In genomic region chrX:150690126-150690525, GRCh38 we compare ENCODE assay signal across 9 cellular contexts. TPM values are rescaled to one million over a fixed set of nuclear protein-coding genes. Genes with fewer than 3 reads are reported as not detected.
DNase-seq lines count a peak whose midpoint lies in the region; ATAC-seq, FAIRE-seq and TF ChIP-seq lines count a peak whose summit lies in the region.
"Had no signal": no experiment of that assay in that cellular context is flagged by ENCODE, and none has a peak within 500 bp of the region (broad histone marks: within the 10 kb centered on the region; RNA-seq: fewer than 3 reads in every experiment).

No MANE protein-coding gene starts in this region.

- no peak overlapping the region for H3K4me2 ChIP-seq in DND-41 (ENCODE audit: insufficient read depth, low read length)
- no peak overlapping the region for H3K4me2 ChIP-seq in MM.1S (ENCODE audit: low read depth, low read length)
- H3K4me2 ChIP-seq in HepG2 (ENCODE audit: low read depth, low read length): no peak overlapping the region

- no peak for ATAC-seq in DND-41 (ENCODE audit: insufficient read depth, low read depth)
- no peak for ATAC-seq in naive thymus-derived CD8-positive, alpha-beta T cell
- ATAC-seq in Right ventricle myocardium superior (ENCODE audit: poor library complexity): no peak
- ATAC-seq in HepG2: no peak
- ATAC-seq: right lobe of liver had no signal

- POLR2A ChIA-PET in naive thymus-derived CD8-positive, alpha-beta T cell (lab: Charles Lee): no interaction called here
- POLR2A ChIA-PET in HepG2 (lab: Yijun Ruan, JAX): no interaction called here

- H3K79me2 ChIP-seq in DND-41 (ENCODE audit: insufficient read depth, low read length) (peaks cover 24% of the 10 kb centered on the region), MM.1S (ENCODE audit: low read length) (peaks cover 10% of the 10 kb centered on the region), HepG2 (ENCODE audit: insufficient read depth, low read length) (no peaks in the 10 kb centered on the region)

- H4K20me1 ChIP-seq in DND-41 (ENCODE audit: insufficient read depth, low read length): no peaks in the 10 kb centered on the region
- H4K20me1 ChIP-seq in MM.1S (ENCODE audit: insufficient read depth, low read length): no peaks in the 10 kb centered on the region
- H4K20me1 ChIP-seq in HepG2 (ENCODE audit: insufficient read depth, low read length): no peaks in the 10 kb centered on the region

- TF ChIP-seq POLR2A in adrenal gland (IDR thresholded peaks at IDR 0.05) (no peak), HepG2 (IDR thresholded peaks at IDR 0.05; ENCODE audit: insufficient read depth in 1 of 2, low read depth in 2 of 2, low read length in 2 of 2) (no peak)

- H3K9ac ChIP-seq in DND-41 (ENCODE audit: low read depth, low read length) (no peak overlapping the region), MM.1S (ENCODE audit: low read length) (no peak overlapping the region), HepG2 (ENCODE audit: insufficient read depth, low read depth, low read length) (no peak overlapping the region)

- H3K9me3 Mint-ChIP-seq in naive thymus-derived CD8-positive, alpha-beta T cell: no peaks in the 10 kb centered on the region

- H3K27ac ChIP-seq in DND-41 (ENCODE audit: low read length) (peak overlapping the region; percentile 99), adrenal gland (no peak overlapping the region), MM.1S (ENCODE audit: low read length) (no peak overlapping the region), HepG2 (ENCODE audit: extremely low read length, insufficient read depth, low read length) (no peak overlapping the region)
- H3K27ac ChIP-seq: right lobe of liver had no signal

- DNase-seq in DND-41: no peak
- DNase-seq in MG63: peak; percentile 86
- DNase-seq in adrenal gland: peak in 5 of 7 donors; percentile 24 to 51 (median 40)
- DNase-seq in naive thymus-derived CD8-positive, alpha-beta T cell: no peak
- DNase-seq in MM.1S: no peak
- no peak for DNase-seq in Right ventricle myocardium superior
- no peak for DNase-seq in HepG2 (ENCODE audit: low spot score)
- DNase-seq: right lobe of liver had no signal

- no peaks in the 10 kb centered on the region for H3K36me3 ChIP-seq in DND-41 (ENCODE audit: insufficient read depth, low read length)
- H3K36me3 ChIP-seq in MG63: no peaks in the 10 kb centered on the region
- H3K36me3 ChIP-seq in adrenal gland (replicated peaks in 1 of 2): no peaks in the 10 kb centered on the region
- H3K36me3 ChIP-seq in MM.1S (replicated peaks; ENCODE audit: insufficient read depth, low read length): no peaks in the 10 kb centered on the region
- no peaks in the 10 kb centered on the region for H3K36me3 ChIP-seq in HepG2 (replicated peaks in 1 of 2; ENCODE audit: control insufficient read depth in 1 of 2, insufficient read depth in 2 of 2, low read length in 2 of 2)
- H3K36me3 ChIP-seq: right lobe of liver had no signal

- H2AFZ ChIP-seq in DND-41 (ENCODE audit: low read depth, low read length) (no peak overlapping the region), MM.1S (ENCODE audit: low read length) (no peak overlapping the region), HepG2 (ENCODE audit: low read length) (no peak overlapping the region)

- H3K9me3 ChIP-seq in DND-41 (ENCODE audit: insufficient read depth, low read length, severe bottlenecking) (no peaks in the 10 kb centered on the region), MG63 (peaks cover 19% of the 10 kb centered on the region), adrenal gland (replicated peaks in 1 of 3) (peaks cover 0 to 5% (median 0%) of the 10 kb centered on the region in 3 donors), MM.1S (replicated peaks; ENCODE audit: insufficient read depth, low read length) (no peaks in the 10 kb centered on the region), HepG2 (ENCODE audit: low read length) (no peaks in the 10 kb centered on the region)
- H3K9me3 ChIP-seq: right lobe of liver had no signal

- peaks cover 3% of the 10 kb centered on the region for H3F3A ChIP-seq in MM.1S (ENCODE audit: insufficient read depth, low read length)

- peak overlapping the region in 1 of 10 donors; percentile 36 for H3K4me3 Mint-ChIP-seq in naive thymus-derived CD8-positive, alpha-beta T cell

- intact Hi-C loops in adrenal gland (cut with DNase I): no loop called here
- intact Hi-C loops in Right ventricle myocardium superior (cut with DNase I): no loop called here
- intact Hi-C loops in HepG2 (cut with micrococcal nuclease; ENCODE audit: unreplicated experiment): no loop called here

- BruUV-seq in HepG2 (replicated peaks; lab: Mats Ljungman, UMichigan): no TSS peak

- no peaks in the 10 kb centered on the region for H3K27me3 ChIP-seq in DND-41 (ENCODE audit: insufficient read depth, low read length, poor library complexity)
- H3K27me3 ChIP-seq in MG63: no peaks in the 10 kb centered on the region
- H3K27me3 ChIP-seq in adrenal gland: no peaks in the 10 kb centered on the region
- no peaks in the 10 kb centered on the region for H3K27me3 ChIP-seq in MM.1S (replicated peaks; ENCODE audit: insufficient read depth, low read length)
- H3K27me3 ChIP-seq in HepG2 (ENCODE audit: control insufficient read depth in 1 of 2, insufficient read depth in 2 of 2, low read length in 2 of 2): no peaks in the 10 kb centered on the region
- H3K27me3 ChIP-seq: right lobe of liver had no signal

- CTCF ChIA-PET in HepG2 (lab: Yijun Ruan, JAX; ENCODE audit: low intra/inter-chr PET ratio, low total read pairs): no interaction called here

- H3K27me3 Mint-ChIP-seq in naive thymus-derived CD8-positive, alpha-beta T cell: no peaks in the 10 kb centered on the region

- peak overlapping the region in 8 of 10 donors; percentile 63 to 94 (median 90) for H3K27ac Mint-ChIP-seq in naive thymus-derived CD8-positive, alpha-beta T cell

- TF ChIP-seq EP300 in HepG2 (IDR thresholded peaks at IDR 0.05; ENCODE audit: low read depth in 2 of 2, low read length in 2 of 2) (no peak), HepG2 (CRISPR knock-in tag; IDR thresholded peaks at IDR 0.05; ENCODE audit: borderline replicate concordance) (no peak)

- no peak for TF ChIP-seq RAD21 in HepG2 (CRISPR knock-in tag; IDR thresholded peaks at IDR 0.05)

- no peak overlapping the region for H3K4me3 ChIP-seq in DND-41 (ENCODE audit: low read depth in 1 of 2, low read length in 2 of 2)
- no peak overlapping the region for H3K4me3 ChIP-seq in MG63
- H3K4me3 ChIP-seq in adrenal gland: no peak overlapping the region
- no peak overlapping the region for H3K4me3 ChIP-seq in MM.1S (ENCODE audit: low read length)
- no peak overlapping the region for H3K4me3 ChIP-seq in HepG2 (replicated peaks in 1 of 3; ENCODE audit: insufficient read depth in 1 of 3, low read depth in 2 of 3, low read length in 3 of 3)
- H3K4me3 ChIP-seq: right lobe of liver had no signal

- peaks cover 15 to 58% (median 43%) of the 10 kb centered on the region in 4 donors for H3K4me1 Mint-ChIP-seq in naive thymus-derived CD8-positive, alpha-beta T cell

- TF ChIP-seq CTCF in DND-41 (IDR thresholded peaks at IDR 0.05; ENCODE audit: borderline replicate concordance, extremely low read depth, low read length, poor library complexity, severe bottlenecking) (no peak), adrenal gland (IDR thresholded peaks at IDR 0.05) (no peak), MM.1S (IDR thresholded peaks at IDR 0.05; ENCODE audit: low read length) (no peak), HepG2 (CRISPR knock-in tag; IDR thresholded peaks at IDR 0.05) (no peak)

- H3K36me3 Mint-ChIP-seq in naive thymus-derived CD8-positive, alpha-beta T cell: no peaks in the 10 kb centered on the region

- in situ Hi-C loops in HepG2 (cut with HindIII; ENCODE audit: extremely low pct_ligation_motif_present, low pct_unique_long_range_greater_than_20kb): loop anchor here (25.0 kb wide), 1 partner anchor 728 kb away; no protein-coding TSS in a partner anchor

- H3K9me2 ChIP-seq in MM.1S (replicated peaks; ENCODE audit: insufficient read depth, low read length): no peaks in the 10 kb centered on the region

- FAIRE-seq in HepG2 (lab: Jason Lieb, UNC): no peak
- FAIRE-seq: islet of Langerhans had no signal

- H3K4me1 ChIP-seq in DND-41 (ENCODE audit: insufficient read depth, low read length) (peaks cover 54% of the 10 kb centered on the region), adrenal gland (replicated peaks in 1 of 2) (no peaks in the 10 kb centered on the region), MM.1S (ENCODE audit: low read length) (peaks cover 11% of the 10 kb centered on the region; the same call in 1 of the 2 replicates), HepG2 (ENCODE audit: insufficient read depth, low read length) (peaks cover 19% of the 10 kb centered on the region)

TF ChIP-seq in HepG2, 621 proteins besides CTCF, POLR2A, EP300 and RAD21 (continues in another document):
- TF ChIP-seq RFX1 (IDR thresholded peaks at IDR 0.05): no peak
- TF ChIP-seq HOXD1 (CRISPR knock-in tag; IDR thresholded peaks at IDR 0.05): no peak

RNA-seq across cellular contexts. Expression of gene MTMR1, which starts 3.1 kb away (rescaled TPM):
- total RNA-seq in MG63 (2014; rRNA removed; shearing (Covaris generic); ENCODE audit: low replicate concordance): 2.9 and 6.0 TPM in 2 replicates
- total RNA-seq in adrenal gland: 10 to 100 TPM in 7 of 8 donors, 1 to 10 TPM in 1; 9.2 to 19.8 (median 14.0) TPM
- 10 to 100 TPM; 10.0 to 19.5 (median 11.7) TPM for polyA plus RNA-seq in adrenal gland
- 10 to 100 TPM; 35.7 to 37.4 TPM for total RNA-seq in naive thymus-derived CD8-positive, alpha-beta T cell
- polyA plus RNA-seq in naive thymus-derived CD8-positive, alpha-beta T cell: 10 to 100 TPM; 13.0 to 28.3 (median 21.7) TPM
- 17.9 TPM for total RNA-seq in Right ventricle myocardium superior
- total RNA-seq in HepG2 (2016; rRNA removed; fragmentation: Illumina TruSeq; extraction: Trizol): 11.1 and 11.3 TPM in 2 replicates
- 4.9 and 6.2 TPM in 2 replicates for total RNA-seq in HepG2 (2016; cell fraction: cytosol; rRNA removed; fragmentation: Illumina TruSeq; extraction: Trizol; ENCODE audit: low read depth)
- 10.8 and 10.9 TPM in 2 replicates for total RNA-seq in HepG2 (2016; cell fraction: insoluble cytoplasmic fraction; rRNA removed; fragmentation: Illumina TruSeq; extraction: Trizol)
- 6.2 and 6.4 TPM in 2 replicates for total RNA-seq in HepG2 (2016; cell fraction: membrane; rRNA removed; fragmentation: Illumina TruSeq; extraction: Trizol)
- total RNA-seq in HepG2 (2016; cell fraction: nucleus; rRNA removed; fragmentation: Illumina TruSeq; extraction: Trizol): 11.7 and 14.6 TPM in 2 replicates
- polyA plus RNA-seq in HepG2 (2011; rRNA removed): 8.9 and 9.1 TPM in 2 replicates
- 5.0 and 5.7 TPM in 2 replicates for polyA plus RNA-seq in HepG2 (2011; cell fraction: cytosol; rRNA removed)
- 20.2 and 23.1 TPM in 2 replicates for polyA plus RNA-seq in HepG2 (2011; cell fraction: nucleus; rRNA removed)
- 6.0 and 7.7 TPM in 2 replicates for polyA plus RNA-seq in HepG2 (2012)
- polyA plus RNA-seq in HepG2 (2016; cell fraction: cytosol; fragmentation: Illumina TruSeq; extraction: Trizol; ENCODE audit: low read depth): 0.63 and 0.69 TPM in 2 replicates
- polyA plus RNA-seq in HepG2 (2016; cell fraction: insoluble cytoplasmic fraction; fragmentation: Illumina TruSeq; extraction: Trizol; ENCODE audit: low read depth): 9.7 and 9.8 TPM in 2 replicates
- 2.2 and 2.4 TPM in 2 replicates for polyA plus RNA-seq in HepG2 (2016; cell fraction: membrane; fragmentation: Illumina TruSeq; extraction: Trizol; ENCODE audit: low read depth)
- 22.9 and 26.7 TPM in 2 replicates for polyA plus RNA-seq in HepG2 (2016; cell fraction: nucleus; fragmentation: Illumina TruSeq; extraction: Trizol; ENCODE audit: insufficient read depth, low read depth)
- polyA minus RNA-seq in HepG2 (2011; rRNA and poly(A)+ RNA removed; ENCODE audit: low replicate concordance): 8.6 and 32.8 TPM in 2 replicates
- 6.1 and 9.3 TPM in 2 replicates for polyA minus RNA-seq in HepG2 (2011; cell fraction: cytosol; rRNA and poly(A)+ RNA removed)
- polyA minus RNA-seq in HepG2 (2011; cell fraction: nucleus; rRNA and poly(A)+ RNA removed): 16.8 and 20.5 TPM in 2 replicates

Comparison
In these comparisons a context has a peak if more than half of its experiments do, and no peak if none do; other contexts are left out.
1. DNase-seq: peak in MG63 (single experiment) and adrenal gland (5 of 7); none in DND-41 (single experiment), naive thymus-derived CD8-positive, alpha-beta T cell (0 of 10), MM.1S (single experiment), Right ventricle myocardium superior (single experiment) and HepG2 (single experiment).